In genomic region chr17:40109471-40109824, GRCh38 we compare ENCODE assay signal across 9 cellular contexts. TPM values are rescaled to one million over a fixed set of nuclear protein-coding genes. Genes with fewer than 3 reads are reported as not detected.
DNase-seq lines count a peak whose midpoint lies in the region; TF ChIP-seq lines count a peak whose summit lies in the region.
"Had no signal": no experiment of that assay in that cellular context is flagged by ENCODE, and none has a peak within 500 bp of the region (broad histone marks: within the 10 kb centered on the region; RNA-seq: fewer than 3 reads in every experiment).

No MANE protein-coding gene starts in this region.

- H3K36me3 Mint-ChIP-seq in endodermal cell (ENCODE audit: low read depth) (no peaks in the 10 kb centered on the region), chondrocyte (ENCODE audit: low read depth) (no peaks in the 10 kb centered on the region)
- H3K36me3 Mint-ChIP-seq: activated CD8-positive, alpha-beta memory T cell treated with anti-CD3 and anti-CD28 coated beads, Interleukin-2, amount 10 ng/mL, durations not matched to agents 7 days and 5 days had no signal

- H3K4me1 ChIP-seq in endodermal cell (ENCODE audit: control insufficient read depth, insufficient read depth, low read length) (peaks cover 18% of the 10 kb centered on the region), ovary (ENCODE audit: insufficient read depth) (peaks cover 43% of the 10 kb centered on the region)

- H3K9me3 ChIP-seq in endodermal cell (ENCODE audit: control insufficient read depth, low read length): no peaks in the 10 kb centered on the region
- H3K9me3 ChIP-seq in ovary: no peaks in the 10 kb centered on the region

- H3K4me3 ChIP-seq in endodermal cell (ENCODE audit: low read length): no peak overlapping the region
- H3K4me3 ChIP-seq in ovary: no peak overlapping the region

- TF ChIP-seq POLR2A in ovary (IDR thresholded peaks at IDR 0.05): no peak

- 84% methylated on average over 3 of the region's 3 CpGs; no CpG with 5 or more reads in 1 of the 2 experiments for WGBS in endodermal cell (ENCODE audit: insufficient coverage in 1 of 2, insufficient read length in 1 of 2), 2 experiments
- WGBS in ovary, 3 donors: 92 to 98% (median 94%) methylated on average over 3 of the region's 3 CpGs

- TF ChIP-seq EP300 in ovary (IDR thresholded peaks at IDR 0.05): no peak

- H3K4me3 Mint-ChIP-seq in endodermal cell: no peak overlapping the region
- H3K4me3 Mint-ChIP-seq in chondrocyte (ENCODE audit: unreplicated experiment): no peak overlapping the region
- H3K4me3 Mint-ChIP-seq: activated CD8-positive, alpha-beta memory T cell treated with anti-CD3 and anti-CD28 coated beads, Interleukin-2, amount 10 ng/mL, durations not matched to agents 7 days and 5 days had no signal

- TF ChIP-seq CTCF in GM10266 (IDR thresholded peaks at IDR 0.05; ENCODE audit: control insufficient read depth, insufficient read depth, low read depth, missing control alignments) (peak; percentile 13), endodermal cell (conservative IDR thresholded peaks at IDR 0.05) (peak; percentile 46), ovary (IDR thresholded peaks at IDR 0.05) (peak in 1 of 3 donors; percentile 10), chondrocyte (IDR thresholded peaks at IDR 0.05) (no peak)

- no peak overlapping the region for H3K27ac ChIP-seq in endodermal cell (ENCODE audit: low read depth, low read length)
- peak overlapping the region; percentile 89 to 91 for H3K27ac ChIP-seq in ovary

- DNase-seq in GM10266 (ENCODE audit: extremely low spot score): no peak
- peak; percentile 64 for DNase-seq in OCI-M1 (lab: John Stamatoyannopoulos, UW)
- peak; percentile 59 for DNase-seq in endodermal cell
- peak in 1 of 5 donors; percentile 20 for DNase-seq in ovary
- DNase-seq in activated CD4-positive, CD25-positive, alpha-beta regulatory T cell (lab: John Stamatoyannopoulos, UW): no peak
- DNase-seq in chondrocyte (ENCODE audit: low spot score): no peak
- no peak for DNase-seq in COLO668 (lab: John Stamatoyannopoulos, UW; ENCODE audit: unreplicated experiment)
- DNase-seq in cerebellar nuclear complex (lab: John Stamatoyannopoulos, UW): no peak
- DNase-seq: activated CD8-positive, alpha-beta memory T cell treated with anti-CD3 and anti-CD28 coated beads, Interleukin-2, amount 10 ng/mL, durations not matched to agents 7 days and 5 days had no signal

- H3K27me3 Mint-ChIP-seq in endodermal cell (ENCODE audit: insufficient read depth) (peaks cover 90% of the 10 kb centered on the region), chondrocyte (ENCODE audit: low read depth) (no peaks in the 10 kb centered on the region)
- H3K27me3 Mint-ChIP-seq: activated CD8-positive, alpha-beta memory T cell treated with anti-CD3 and anti-CD28 coated beads, Interleukin-2, amount 10 ng/mL, durations not matched to agents 7 days and 5 days had no signal

- no peak overlapping the region for H3K27ac Mint-ChIP-seq in endodermal cell
- H3K27ac Mint-ChIP-seq in chondrocyte (ENCODE audit: unreplicated experiment): no peak overlapping the region
- H3K27ac Mint-ChIP-seq: activated CD8-positive, alpha-beta memory T cell treated with anti-CD3 and anti-CD28 coated beads, Interleukin-2, amount 10 ng/mL, durations not matched to agents 7 days and 5 days had no signal

- H3K36me3 ChIP-seq in endodermal cell (ENCODE audit: control insufficient read depth, insufficient read depth, low read length) (no peaks in the 10 kb centered on the region), ovary (no peaks in the 10 kb centered on the region)

- H3K9me3 Mint-ChIP-seq in endodermal cell (no peaks in the 10 kb centered on the region), chondrocyte (ENCODE audit: low read depth) (no peaks in the 10 kb centered on the region)

- peaks cover 54% of the 10 kb centered on the region for H3K27me3 ChIP-seq in endodermal cell (ENCODE audit: control insufficient read depth, insufficient read depth, low read length, poor library complexity, severe bottlenecking)
- H3K27me3 ChIP-seq in ovary: no peaks in the 10 kb centered on the region

- no peak overlapping the region for H3K9ac ChIP-seq in endodermal cell (ENCODE audit: extremely low read depth, low read length, poor library complexity, severe bottlenecking)

- intact Hi-C loops in ovary (cut with DNase I): loop anchor here in 2 of 4 donors (5.0 kb wide), 2 partner anchors 37 to 47 kb away; partner anchors contain the start of gene THRA (in 1 of the 2)

- peaks cover 74% of the 10 kb centered on the region for H3K4me1 Mint-ChIP-seq in endodermal cell
- H3K4me1 Mint-ChIP-seq in chondrocyte (ENCODE audit: low read depth): peaks cover 71% of the 10 kb centered on the region

RNA-seq across cellular contexts. Expression of gene NR1D1, which starts 9.1 kb away (rescaled TPM):
- total RNA-seq in endodermal cell (1 to 10 TPM; 3.0 to 4.4 TPM), ovary (10 to 100 TPM; 10.7 to 73.8 (median 23.7) TPM), chondrocyte (5.9 to 7.9 TPM (median 6.6 TPM) in 3 replicates)
- polyA plus RNA-seq in endodermal cell (2013, experiment 1 of 2): 3.1 TPM
- 2.3 TPM for polyA plus RNA-seq in endodermal cell (2013, experiment 2 of 2)
- polyA plus RNA-seq in ovary: 10 to 100 TPM; 11.8 to 59.0 TPM

RNA-seq across cellular contexts. Expression of gene MSL1, which starts 12.3 kb away (rescaled TPM):
- total RNA-seq in endodermal cell (100 to 1,000 TPM in 1 of 2 donors, 10 to 100 TPM in 1; 95.4 to 108 TPM), ovary (100 to 1,000 TPM in 1 of 7 donors, 10 to 100 TPM in 6; 59.6 to 110 (median 83.3) TPM), chondrocyte (86.8 to 103 TPM (median 96.2 TPM) in 3 replicates)
- polyA plus RNA-seq in endodermal cell (2013, experiment 1 of 2): 126 TPM
- 115 TPM for polyA plus RNA-seq in endodermal cell (2013, experiment 2 of 2)
- 100 to 1,000 TPM in 1 of 2 donors, 10 to 100 TPM in 1; 60.8 to 122 TPM for polyA plus RNA-seq in ovary

RNA-seq across cellular contexts. Expression of gene CASC3, which starts 30.9 kb away (rescaled TPM):
- total RNA-seq in endodermal cell (100 to 1,000 TPM; 113 to 116 TPM), ovary (100 to 1,000 TPM in 4 of 7 donors, 10 to 100 TPM in 3; 39.9 to 122 (median 106) TPM), chondrocyte (70.2 to 78.3 TPM (median 70.6 TPM) in 3 replicates)
- polyA plus RNA-seq in endodermal cell (2013, experiment 1 of 2): 121 TPM
- 108 TPM for polyA plus RNA-seq in endodermal cell (2013, experiment 2 of 2)
- polyA plus RNA-seq in ovary: 100 to 1,000 TPM in 1 of 2 donors, 10 to 100 TPM in 1; 53.1 to 113 TPM

RNA-seq across cellular contexts. Expression of gene THRA, which starts 46.7 kb away (rescaled TPM):
- 10 to 100 TPM; 12.7 to 14.4 TPM for total RNA-seq in endodermal cell
- polyA plus RNA-seq in endodermal cell (2013, experiment 1 of 2): 16.0 TPM
- polyA plus RNA-seq in endodermal cell (2013, experiment 2 of 2): 15.5 TPM
- total RNA-seq in ovary: 100 to 1,000 TPM in 2 of 7 donors, 10 to 100 TPM in 5; 51.4 to 129 (median 89.3) TPM
- polyA plus RNA-seq in ovary: 10 to 100 TPM; 77.5 to 87.2 TPM
- total RNA-seq in chondrocyte: 31.9 to 46.6 TPM (median 34.7 TPM) in 3 replicates

RNA-seq across cellular contexts. Expression of gene MED24, which starts 55.2 kb away (rescaled TPM):
- 100 to 1,000 TPM; 106 to 124 TPM for total RNA-seq in endodermal cell
- polyA plus RNA-seq in endodermal cell (2013, experiment 1 of 2): 119 TPM
- polyA plus RNA-seq in endodermal cell (2013, experiment 2 of 2): 101 TPM
- total RNA-seq in ovary: 10 to 100 TPM; 42.2 to 73.9 (median 66.7) TPM
- polyA plus RNA-seq in ovary: 10 to 100 TPM; 45.1 to 51.3 TPM
- 54.4 to 94.3 TPM (median 57.7 TPM) in 3 replicates for total RNA-seq in chondrocyte

Comparison
In these comparisons a context has a peak if more than half of its experiments do, and no peak if none do; other contexts are left out.
1. DNase-seq: peak in OCI-M1 (single experiment) and endodermal cell (single experiment); none in GM10266 (single experiment), activated CD4-positive, CD25-positive, alpha-beta regulatory T cell (0 of 4), chondrocyte (single experiment), COLO668 (single experiment) and cerebellar nuclear complex (0 of 2).